9 cellular contexts compared by ENCODE assay signal in the genomic region with DNA sequence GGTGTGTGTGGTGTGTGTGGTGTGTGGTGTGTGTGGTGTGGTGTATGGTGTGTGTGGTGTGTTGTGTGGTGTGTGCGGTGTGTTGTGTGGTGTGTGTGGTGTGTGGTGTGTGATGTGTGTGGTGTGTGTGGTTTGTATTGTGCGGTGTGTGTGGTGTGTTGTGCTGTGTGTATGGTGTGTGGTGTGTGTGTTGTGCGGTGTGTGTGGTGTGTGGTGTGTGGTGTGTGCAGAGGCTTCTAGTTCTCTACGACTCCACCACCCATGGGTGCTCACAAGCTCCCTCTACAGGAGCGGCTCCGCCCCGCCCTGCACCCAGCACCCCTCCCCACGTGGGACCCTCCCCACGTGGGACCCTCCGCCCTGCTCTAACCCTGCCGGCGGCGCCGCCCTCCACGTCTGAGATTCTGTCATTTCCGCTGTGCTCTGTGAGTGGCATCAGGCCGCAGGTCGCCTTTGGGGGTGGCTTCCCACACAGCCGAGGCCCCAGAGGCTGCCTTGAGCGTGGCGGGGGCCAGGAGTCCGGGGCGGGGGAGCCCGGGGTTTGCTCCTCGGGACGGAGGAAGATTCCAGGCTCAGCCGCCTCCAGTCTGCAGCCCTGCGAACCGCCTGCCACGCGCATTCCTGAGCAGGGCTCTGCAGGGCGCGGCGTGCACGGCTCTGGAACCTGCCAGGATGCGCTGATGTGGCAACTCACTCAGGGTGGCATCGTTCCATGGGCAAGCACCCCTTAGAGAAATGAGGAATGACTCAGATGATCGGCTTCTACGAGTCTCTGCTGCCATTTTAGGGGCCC. TPM values are rescaled to one million over a fixed set of nuclear protein-coding genes. Genes with fewer than 3 reads are reported as not detected.
DNase-seq lines count a peak whose midpoint lies in the region; ATAC-seq and TF ChIP-seq lines count a peak whose summit lies in the region.
"Had no signal": no experiment of that assay in that cellular context is flagged by ENCODE, and none has a peak within 500 bp of the region (broad histone marks: within the 10 kb centered on the region; RNA-seq: fewer than 3 reads in every experiment).

No MANE protein-coding gene starts in this region.

- CTCF ChIA-PET in RWPE1 (lab: Yijun Ruan, JAX) = interaction anchor here (0.6 kb wide), 3 partner anchors 39 to 98 kb away, joined by 3 to 6 read pairs (median 4); no protein-coding TSS in a partner anchor
- CTCF ChIA-PET in mammary epithelial cell (lab: Charles Lee; ENCODE audit: low non-redundant PET) = interaction anchor here (0.6 kb wide), 1 partner anchor 16 kb away, joined by 3 read pairs; no protein-coding TSS in a partner anchor

- no peaks in the 10 kb centered on the region for H3K27me3 ChIP-seq in mammary epithelial cell (ENCODE audit: insufficient read depth, low read length)
- no peaks in the 10 kb centered on the region for H3K27me3 ChIP-seq in neutrophil

- BruUV-seq in mammary epithelial cell (replicated peaks; lab: Mats Ljungman, UMichigan) = no TSS peak

- dilution Hi-C loops in mammary epithelial cell (cut with HindIII; ENCODE audit: low sequenced_read_pairs) = no loop called here

- H3K9ac ChIP-seq in mammary epithelial cell (ENCODE audit: insufficient read depth, low read length) = no peak overlapping the region

- WGBS in mammary epithelial cell (ENCODE audit: low coverage, missing lambda C conversion rate) = 26% methylated on average over 26 of the region's 39 CpGs

- in situ Hi-C loops in GM13977 (cut with MboI; ENCODE audit: low pct_unique_long_range_greater_than_20kb, low sequenced_read_pairs, unreplicated experiment) = no loop called here
- in situ Hi-C loops in mammary epithelial cell (cut with MboI; ENCODE audit: low sequenced_read_pairs in 2 of 2) = no loop called here

- peak overlapping the region; percentile 71 for H2AFZ ChIP-seq in mammary epithelial cell (ENCODE audit: low read depth, low read length)

- no peaks in the 10 kb centered on the region for H4K20me1 ChIP-seq in mammary epithelial cell (ENCODE audit: insufficient read depth, low read length)

- DNase-seq in GM13977 (ENCODE audit: low spot score) (no peak), RWPE1 (ENCODE audit: low spot score) (peak; percentile 73), mammary epithelial cell (no peak), NCI-H2081 (lab: John Stamatoyannopoulos, UW) (no peak), cortex of kidney (lab: John Stamatoyannopoulos, UW) (no peak), epidermal melanocyte (ENCODE audit: insufficient read length, low spot score) (no peak)
- DNase-seq: SIG-M5 had no signal

- peaks cover 22% of the 10 kb centered on the region for H3K4me1 ChIP-seq in mammary epithelial cell (ENCODE audit: insufficient read depth, low read length)
- H3K4me1 ChIP-seq in neutrophil (ENCODE audit: control insufficient read depth in 1 of 2, insufficient read depth in 1 of 2, low read depth in 1 of 2, low read length in 1 of 2) = peaks cover 15 to 36% of the 10 kb centered on the region in 2 experiments

- H3K36me3 ChIP-seq in mammary epithelial cell (ENCODE audit: insufficient read depth, low read length) = no peaks in the 10 kb centered on the region
- H3K36me3 ChIP-seq in neutrophil = no peaks in the 10 kb centered on the region

- peak; percentile 11 for TF ChIP-seq CTCF in GM13977 (IDR thresholded peaks at IDR 0.05; ENCODE audit: extremely low read depth, insufficient read depth, missing control alignments)
- TF ChIP-seq CTCF in RWPE1 (conservative IDR thresholded peaks at IDR 0.05; ENCODE audit: low read depth) = peak; percentile 59; the same call in 1 of the 2 replicates
- peak in 1 of 2 donors; percentile 51 for TF ChIP-seq CTCF in mammary epithelial cell (conservative IDR thresholded peaks at IDR 0.05 in 1 of 2, IDR thresholded peaks at IDR 0.05 in 1 of 2; ENCODE audit: extremely low read depth in 1 of 2, insufficient read depth in 1 of 2, low read depth in 1 of 2, low read length in 2 of 2)
- TF ChIP-seq CTCF in neutrophil (IDR thresholded peaks at IDR 0.05) = no peak

- intact Hi-C loops in mammary epithelial cell (cut with micrococcal nuclease) = loop anchor here (1.0 kb wide), 2 partner anchors 10 to 40 kb away; no protein-coding TSS in a partner anchor

- H3K4me2 ChIP-seq in mammary epithelial cell (ENCODE audit: insufficient read depth, low read depth, low read length) = peak overlapping the region; percentile 39

- POLR2A ChIA-PET in RWPE1 (lab: Yijun Ruan, JAX; ENCODE audit: low non-redundant PET) = interaction anchor here (0.6 kb wide), 1 partner anchor 492 kb away, joined by 3 read pairs; no protein-coding TSS in a partner anchor

- H3K4me3 ChIP-seq in mammary epithelial cell (replicated peaks in 1 of 3; ENCODE audit: insufficient read depth in 1 of 3, low read depth in 2 of 3, low read length in 3 of 3) = no peak overlapping the region
- H3K4me3 ChIP-seq in neutrophil (ENCODE audit: low read depth in 1 of 2, low read length in 1 of 2) = peak overlapping the region in 1 of 2 experiments; percentile 41

- ATAC-seq in HG03039 (IDR thresholded peaks at IDR 0.05; ENCODE audit: unreplicated experiment) = no peak

- no peaks in the 10 kb centered on the region for H3K79me2 ChIP-seq in mammary epithelial cell (ENCODE audit: insufficient read depth, low read length)

- no peaks in the 10 kb centered on the region for H3K9me3 ChIP-seq in mammary epithelial cell (replicated peaks; ENCODE audit: insufficient read depth, low read length)
- H3K9me3 ChIP-seq in neutrophil = no peaks in the 10 kb centered on the region

- peak overlapping the region; percentile 95 for H3K27ac ChIP-seq in RWPE1
- peak overlapping the region; percentile 0 for H3K27ac ChIP-seq in mammary epithelial cell (ENCODE audit: insufficient read depth, low read depth, low read length)
- peak overlapping the region; percentile 47 for H3K27ac ChIP-seq in neutrophil

RNA-seq across cellular contexts. Expression of gene DNAJB6, which starts 37.0 kb away (rescaled TPM):
- 100 to 1,000 TPM; 151 to 157 TPM for total RNA-seq in mammary epithelial cell
- 75.6 TPM for polyA plus RNA-seq in mammary epithelial cell
- polyA minus RNA-seq in mammary epithelial cell = 39.8 TPM

Comparison
In these comparisons a context has a peak if more than half of its experiments do, and no peak if none do; other contexts are left out.
1. H3K27ac ChIP-seq: peak in every context shown above with its lines; median percentile 95 in RWPE1; 47 in neutrophil; 0 in mammary epithelial cell.